In the genomic region with DNA sequence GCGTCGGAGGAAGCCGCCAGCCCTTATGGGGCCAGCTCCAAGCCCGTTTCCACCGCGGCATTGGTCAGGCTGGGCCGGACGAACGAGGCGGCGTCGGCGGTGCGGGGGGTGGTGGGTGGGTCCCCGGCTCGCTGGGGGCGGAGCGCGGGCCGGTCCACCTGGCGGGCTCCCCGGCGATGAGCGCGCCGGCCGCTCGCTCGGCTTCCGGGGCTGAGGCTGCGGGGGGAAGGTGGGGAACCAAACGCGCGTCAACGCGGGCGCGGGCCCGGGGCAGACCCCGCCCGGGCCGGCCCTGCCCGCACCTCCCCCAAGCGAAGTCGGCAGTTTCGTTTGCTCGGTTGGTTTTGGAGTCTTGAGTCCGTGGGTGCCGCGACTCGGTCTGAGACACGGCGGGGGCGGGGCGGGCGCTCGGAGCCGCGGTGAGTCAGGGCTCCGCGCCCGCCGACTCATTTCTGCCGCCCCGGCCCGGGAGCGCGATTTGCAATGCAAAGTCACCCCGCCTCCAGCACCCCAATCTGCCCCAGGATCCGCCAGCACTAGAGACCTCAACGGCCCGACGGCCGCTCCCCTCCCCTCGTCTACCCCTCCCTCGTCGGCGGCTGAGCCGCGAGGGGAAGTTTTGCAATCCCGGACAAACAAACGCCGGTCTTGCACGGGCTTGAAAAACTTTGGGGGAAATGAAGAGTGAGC, we compare ENCODE assay signal across 9 cellular contexts. TPM values are rescaled to one million over a fixed set of nuclear protein-coding genes. Genes with fewer than 3 reads are reported as not detected.
DNase-seq lines count a peak whose midpoint lies in the region; ATAC-seq, FAIRE-seq and TF ChIP-seq lines count a peak whose summit lies in the region.
"Had no signal": no experiment of that assay in that cellular context is flagged by ENCODE, and none has a peak within 500 bp of the region (broad histone marks: within the 10 kb centered on the region; RNA-seq: fewer than 3 reads in every experiment).

No MANE protein-coding gene starts in this region.

- DNase-seq in Daoy (ENCODE audit: low read depth), result peak; percentile 68
- DNase-seq in NOMO-1 treated with DMSO at 0.1 percent for 48 hours (lab: John Stamatoyannopoulos, UW; ENCODE audit: unreplicated experiment), result peak; percentile 86
- DNase-seq in activated gamma-delta T cell treated with anti-CD3 and anti-CD28 coated beads, Interleukin-2, amount 50 U/mL, for 16 hours (ENCODE audit: low read depth), result peak; percentile 66
- DNase-seq in right cardiac atrium, result peak; percentile 55 to 83 (median 82)
- DNase-seq in skeletal muscle cell (ENCODE audit: low read depth), result no peak
- no peak for DNase-seq in GM12892 (ENCODE audit: insufficient read length)
- DNase-seq in NCI-H345 treated with DMSO at 0.1 percent for 48 hours (lab: John Stamatoyannopoulos, UW; ENCODE audit: unreplicated experiment), result no peak

- WGBS in right cardiac atrium, result under 1% methylated on average over 84 of the region's 84 CpGs

- H3K9me3 ChIP-seq in right cardiac atrium (ENCODE audit: control insufficient read depth, low read length), result no peaks in the 10 kb centered on the region

- intact Hi-C loops in right cardiac atrium (cut with DNase I), result no loop called here

- H3K27ac ChIP-seq in right cardiac atrium (ENCODE audit: low read length), result no peak overlapping the region

- H3K4me1 ChIP-seq in right cardiac atrium (ENCODE audit: control insufficient read depth, insufficient read depth, low read length), result no peaks in the 10 kb centered on the region

- H3K4me3 ChIP-seq in right cardiac atrium (ENCODE audit: low read length) (peak overlapping the region; percentile 49), skeletal muscle cell (ENCODE audit: low read depth, low read length) (peak overlapping the region; percentile 39)

- no peak for TF ChIP-seq POLR2A in GM12892 (IDR thresholded peaks at IDR 0.05; ENCODE audit: low read depth, low read length)

- no peak for FAIRE-seq in GM12892 (lab: Jason Lieb, UNC)

- no peaks in the 10 kb centered on the region for H3K27me3 ChIP-seq in right cardiac atrium (ENCODE audit: control insufficient read depth, insufficient read depth)

- ATAC-seq in right cardiac atrium (peak; percentile 25 to 30), GM19351 (IDR thresholded peaks at IDR 0.05; ENCODE audit: unreplicated experiment) (no peak)

RNA-seq across cellular contexts. Expression of gene ASCL2, which starts 1.3 kb away (rescaled TPM):
- total RNA-seq in Daoy (2014; rRNA removed; shearing (Covaris generic)), result not detected in 2 replicates
- under 1 TPM in 3 of 4 donors, not detected in 1; 0.23 to 0.51 (median 0.35) TPM for total RNA-seq in right cardiac atrium
- polyA plus RNA-seq in right cardiac atrium, result 0.20 TPM
- not detected for polyA plus RNA-seq in GM12892 (2012; ENCODE audit: missing spikeins)
- total RNA-seq: HT1080 had no signal

RNA-seq across cellular contexts. Expression of gene C11orf21, which starts 32.7 kb away (rescaled TPM):
- 0.11 and 0.57 TPM in 2 replicates for total RNA-seq in Daoy (2014; rRNA removed; shearing (Covaris generic))
- 10 to 100 TPM in 3 of 4 donors, 1 to 10 TPM in 1; 3.9 to 24.2 (median 15.3) TPM for total RNA-seq in right cardiac atrium
- 13.4 TPM for polyA plus RNA-seq in right cardiac atrium
- 0.19 TPM for polyA plus RNA-seq in GM12892 (2012; ENCODE audit: missing spikeins)

RNA-seq across cellular contexts. Expression of gene TSPAN32, which starts 32.8 kb away (rescaled TPM):
- total RNA-seq in Daoy (2014; rRNA removed; shearing (Covaris generic)), result not detected in 2 replicates
- total RNA-seq in right cardiac atrium, result 10 to 100 TPM; 11.4 to 24.0 (median 14.3) TPM
- polyA plus RNA-seq in right cardiac atrium, result 11.5 TPM
- polyA plus RNA-seq in GM12892 (2012; ENCODE audit: missing spikeins), result not detected

Comparison
In these comparisons a context has a peak if more than half of its experiments do, and no peak if none do; other contexts are left out.
1. DNase-seq: peak in Daoy (single experiment), NOMO-1 treated with DMSO at 0.1 percent for 48 hours (single experiment), activated gamma-delta T cell treated with anti-CD3 and anti-CD28 coated beads, Interleukin-2, amount 50 U/mL, for 16 hours (single experiment) and right cardiac atrium (3 of 3); none in skeletal muscle cell (single experiment), GM12892 (single experiment) and NCI-H345 treated with DMSO at 0.1 percent for 48 hours (single experiment).
2. RNA of gene TSPAN32, which starts 32.8 kb away (total RNA-seq): 11.4 to 24.0 TPM in right cardiac atrium; not detected in Daoy; every median in the first group is over 10 times any median in the second.